7 cellular contexts compared by ENCODE assay signal in genomic region chr12:15227004-15227679, GRCh38. TPM values are rescaled to one million over a fixed set of nuclear protein-coding genes. Genes with fewer than 3 reads are reported as not detected.
DNase-seq lines count a peak whose midpoint lies in the region; ATAC-seq, FAIRE-seq and TF ChIP-seq lines count a peak whose summit lies in the region.

No MANE protein-coding gene starts in this region.

- TF ChIP-seq POLR2A in HepG2 (IDR thresholded peaks at IDR 0.05; ENCODE audit: insufficient read depth in 1 of 2, low read depth in 2 of 2, low read length in 2 of 2) (no peak), uterus (IDR thresholded peaks at IDR 0.05) (no peak)

- no peaks in the 10 kb centered on the region for H3K9me3 ChIP-seq in HepG2 (ENCODE audit: low read length)
- no peaks in the 10 kb centered on the region for H3K9me3 ChIP-seq in uterus

- H3K27ac ChIP-seq in HepG2 (ENCODE audit: extremely low read length, insufficient read depth, low read length) (no peak overlapping the region), uterus (peak overlapping the region in 1 of 2 donors; percentile 46)

- H3K27me3 ChIP-seq in HepG2 (ENCODE audit: control insufficient read depth in 1 of 2, insufficient read depth in 2 of 2, low read length in 2 of 2) (peaks cover 0 to under 1% of the 10 kb centered on the region in 2 experiments; a peak in 2 of 5 replicates), uterus (no peaks in the 10 kb centered on the region)

- no peaks in the 10 kb centered on the region for H3K79me2 ChIP-seq in HepG2 (ENCODE audit: insufficient read depth, low read length)

- CTCF ChIA-PET in HepG2 (lab: Yijun Ruan, JAX; ENCODE audit: low intra/inter-chr PET ratio, low total read pairs) = interaction anchor here (1.8 kb wide), 1 partner anchor 42 kb away, joined by 11 read pairs; no protein-coding TSS in a partner anchor

- no peak overlapping the region for H2AFZ ChIP-seq in HepG2 (ENCODE audit: low read length)

- intact Hi-C loops in HepG2 (cut with micrococcal nuclease; ENCODE audit: unreplicated experiment) (loop anchor here (1.0 kb wide), 2 partner anchors 42 to 295 kb away; no protein-coding TSS in a partner anchor), uterus (cut with DNase I; ENCODE audit: low total_unique reads) (no loop called here)

- H3K4me3 ChIP-seq in cardiac fibroblast (replicated peaks in 1 of 2; ENCODE audit: low read depth in 2 of 2, low read length in 2 of 2) (no peak overlapping the region), HepG2 (replicated peaks in 1 of 3; ENCODE audit: insufficient read depth in 1 of 3, low read depth in 2 of 3, low read length in 3 of 3) (no peak overlapping the region), uterus (no peak overlapping the region)

- TF ChIP-seq CTCF in cardiac fibroblast (IDR thresholded peaks at IDR 0.05; ENCODE audit: low read depth, low read length) (peak; percentile 74), HepG2 (CRISPR knock-in tag; IDR thresholded peaks at IDR 0.05) (peak; percentile 46), uterus (IDR thresholded peaks at IDR 0.05) (peak; percentile 43 to 49 (median 46))

- WGBS in HepG2 (ENCODE audit: low lambda C conversion rate) = under 1% methylated on average over 5 of the region's 5 CpGs

- no peak for TF ChIP-seq RAD21 in HepG2 (CRISPR knock-in tag; IDR thresholded peaks at IDR 0.05)

- no peak for TF ChIP-seq EP300 in HepG2 (IDR thresholded peaks at IDR 0.05; ENCODE audit: low read depth in 2 of 2, low read length in 2 of 2)
- TF ChIP-seq EP300 in HepG2 (CRISPR knock-in tag; IDR thresholded peaks at IDR 0.05; ENCODE audit: borderline replicate concordance) = no peak

- no peaks in the 10 kb centered on the region for H3K36me3 ChIP-seq in HepG2 (replicated peaks in 1 of 2; ENCODE audit: control insufficient read depth in 1 of 2, insufficient read depth in 2 of 2, low read length in 2 of 2)
- no peaks in the 10 kb centered on the region for H3K36me3 ChIP-seq in uterus

- in situ Hi-C loops in HepG2 (cut with HindIII; ENCODE audit: extremely low pct_ligation_motif_present, low pct_unique_long_range_greater_than_20kb) = no loop called here

- no TSS peak for BruUV-seq in HepG2 (replicated peaks; lab: Mats Ljungman, UMichigan)

- POLR2A ChIA-PET in HepG2 (lab: Yijun Ruan, JAX) = no interaction called here

- H3K4me2 ChIP-seq in HepG2 (ENCODE audit: low read depth, low read length) = no peak overlapping the region

- no peaks in the 10 kb centered on the region for H3K4me1 ChIP-seq in HepG2 (ENCODE audit: insufficient read depth, low read length)
- H3K4me1 ChIP-seq in uterus = peaks cover 0 to 5% of the 10 kb centered on the region in 2 donors

- ATAC-seq in GM21529 (IDR thresholded peaks at IDR 0.05; ENCODE audit: unreplicated experiment) (peak; percentile 67), HepG2 (peak; percentile 88)

- no peak for FAIRE-seq in HepG2 (lab: Jason Lieb, UNC)

- DNase-seq in DMS53 (lab: John Stamatoyannopoulos, UW) (peak; percentile 94), NCI-H446 treated with DMSO at 0.1 percent for 48 hours (lab: John Stamatoyannopoulos, UW) (peak; percentile 29), cardiac fibroblast (ENCODE audit: low read depth in 2 of 2) (peak; percentile 75 to 88), HepG2 (ENCODE audit: low spot score) (peak; percentile 42), uterus (peak; percentile 37 to 52), OCI-M2 (lab: John Stamatoyannopoulos, UW; ENCODE audit: unreplicated experiment) (no peak)

- H4K20me1 ChIP-seq in HepG2 (ENCODE audit: insufficient read depth, low read length) = no peaks in the 10 kb centered on the region

- H3K9ac ChIP-seq in HepG2 (ENCODE audit: insufficient read depth, low read depth, low read length) = no peak overlapping the region

TF ChIP-seq in HepG2, 621 proteins besides CTCF, POLR2A, EP300 and RAD21:
- peak; percentile 27; the same call in 1 of the 2 replicates for TF ChIP-seq STAG1 (CRISPR knock-in tag; IDR thresholded peaks at IDR 0.05)
- TF ChIP-seq ZNF777 (CRISPR knock-in tag; IDR thresholded peaks at IDR 0.05) = no peak
- TF ChIP-seq SMC3 (IDR thresholded peaks at IDR 0.05; ENCODE audit: low read length) = peak; percentile 59; the same call in 1 of the 2 replicates

RNA-seq across cellular contexts. Expression of gene RERG, which starts 5.9 kb away (rescaled TPM):
- not detected in 2 replicates for total RNA-seq in HepG2 (2016; rRNA removed; fragmentation: Illumina TruSeq; extraction: Trizol)
- not detected in 2 replicates for total RNA-seq in HepG2 (2016; cell fraction: cytosol; rRNA removed; fragmentation: Illumina TruSeq; extraction: Trizol; ENCODE audit: low read depth)
- total RNA-seq in HepG2 (2016; cell fraction: insoluble cytoplasmic fraction; rRNA removed; fragmentation: Illumina TruSeq; extraction: Trizol) = not detected in 2 replicates
- total RNA-seq in HepG2 (2016; cell fraction: membrane; rRNA removed; fragmentation: Illumina TruSeq; extraction: Trizol) = not detected in 2 replicates
- total RNA-seq in HepG2 (2016; cell fraction: nucleus; rRNA removed; fragmentation: Illumina TruSeq; extraction: Trizol) = not detected in 2 replicates
- not detected in 2 replicates for polyA plus RNA-seq in HepG2 (2011; rRNA removed)
- polyA plus RNA-seq in HepG2 (2011; cell fraction: cytosol; rRNA removed) = not detected in 2 replicates
- polyA plus RNA-seq in HepG2 (2011; cell fraction: nucleus; rRNA removed) = not detected in 2 replicates
- not detected in 2 replicates for polyA plus RNA-seq in HepG2 (2012)
- polyA plus RNA-seq in HepG2 (2016; cell fraction: cytosol; fragmentation: Illumina TruSeq; extraction: Trizol; ENCODE audit: low read depth) = not detected in 2 replicates
- polyA plus RNA-seq in HepG2 (2016; cell fraction: insoluble cytoplasmic fraction; fragmentation: Illumina TruSeq; extraction: Trizol; ENCODE audit: low read depth) = not detected in 2 replicates
- polyA plus RNA-seq in HepG2 (2016; cell fraction: membrane; fragmentation: Illumina TruSeq; extraction: Trizol; ENCODE audit: low read depth) = not detected in 2 replicates
- not detected in 2 replicates for polyA plus RNA-seq in HepG2 (2016; cell fraction: nucleus; fragmentation: Illumina TruSeq; extraction: Trizol; ENCODE audit: insufficient read depth, low read depth)
- polyA minus RNA-seq in HepG2 (2011; rRNA and poly(A)+ RNA removed; ENCODE audit: low replicate concordance) = not detected in 2 replicates
- not detected in 2 replicates for polyA minus RNA-seq in HepG2 (2011; cell fraction: cytosol; rRNA and poly(A)+ RNA removed)
- not detected in 2 replicates for polyA minus RNA-seq in HepG2 (2011; cell fraction: nucleus; rRNA and poly(A)+ RNA removed)
- total RNA-seq in uterus = 100 to 1,000 TPM in 3 of 4 donors, 10 to 100 TPM in 1; 61.6 to 236 (median 150) TPM

Comparison
In these comparisons a context has a peak if more than half of its experiments do, and no peak if none do; other contexts are left out.
1. RNA of gene RERG, which starts 5.9 kb away (total RNA-seq): 61.6 to 236 TPM in uterus; not detected in HepG2; every median in the first group is over 10 times any median in the second.
2. Peak in every context shown above with its lines, with median percentiles within 50 percentile points of each other: CTCF ChIP-seq.